In genomic region chr3:137554242-137554641, GRCh38 we compare ENCODE assay signal across 29 cellular contexts.
"Had no signal": no experiment of that assay in that cellular context is flagged by ENCODE, and none has a peak within 500 bp of the region (broad histone marks: within the 10 kb centered on the region; RNA-seq: fewer than 3 reads in every experiment).

No MANE protein-coding gene starts in this region.

- FAIRE-seq: colon, endometrium, endothelial cell of umbilical vein, frontal cortex had no signal

- H3K9me3 ChIP-seq: colonic mucosa, esophagus squamous epithelium, gastrocnemius medialis had no signal

- H3K27me3 ChIP-seq: colonic mucosa, dorsolateral prefrontal cortex, esophagus muscularis mucosa, esophagus squamous epithelium, foreskin keratinocyte, gastrocnemius medialis, gastroesophageal sphincter, heart left ventricle, heart right ventricle had no signal

- H3K27ac ChIP-seq: colonic mucosa, coronary artery, dorsolateral prefrontal cortex, epithelial cell of prostate, esophagus muscularis mucosa, esophagus squamous epithelium, foreskin keratinocyte, gastrocnemius medialis, gastroesophageal sphincter, heart left ventricle, heart right ventricle had no signal

- ATAC-seq: effector memory CD8-positive, alpha-beta T cell; esophagus mucosa; foreskin keratinocyte; gastrocnemius medialis; gastroesophageal sphincter; heart left ventricle; heart right ventricle had no signal

- H3K4me3 ChIP-seq: colonic mucosa, coronary artery, dorsolateral prefrontal cortex, esophagus muscularis mucosa, esophagus squamous epithelium, gastrocnemius medialis, gastroesophageal sphincter, heart left ventricle, heart right ventricle had no signal

- H3K4me1 Mint-ChIP-seq: endodermal cell had no signal

- DNase-seq: colonic mucosa; cortex of kidney; dermis blood vessel endothelial cell; dorsolateral prefrontal cortex; effector CD4-positive, alpha-beta T cell; effector CD8-positive, alpha-beta T cell; effector memory CD4-positive, alpha-beta T cell; effector memory CD8-positive, alpha-beta T cell; endodermal cell; erythroblast; esophagus squamous epithelium; foreskin fibroblast; foreskin keratinocyte; foreskin melanocyte; gastrocnemius medialis; glutamatergic neuron; head of caudate nucleus; heart left ventricle; heart right ventricle had no signal

- H3K4me1 ChIP-seq: colonic mucosa, esophagus muscularis mucosa, esophagus squamous epithelium, foreskin keratinocyte, gastrocnemius medialis, gastroesophageal sphincter, heart left ventricle, heart right ventricle had no signal

- H3K4me3 Mint-ChIP-seq: dendritic cell treated with granulocyte-macrophage colony-stimulating factor and Interleukin-4, amounts not matched to agents 40 ng/mL and 50 ng/mL, for 4 days; effector memory CD8-positive, alpha-beta T cell; endodermal cell had no signal

- H3K36me3 ChIP-seq: colonic mucosa, esophagus muscularis mucosa, esophagus squamous epithelium, gastrocnemius medialis, gastroesophageal sphincter, heart left ventricle, heart right ventricle had no signal

- H3K27ac Mint-ChIP-seq: dendritic cell treated with granulocyte-macrophage colony-stimulating factor and Interleukin-4, amounts not matched to agents 40 ng/mL and 50 ng/mL, for 4 days; effector memory CD8-positive, alpha-beta T cell; endodermal cell had no signal

- H3K27me3 Mint-ChIP-seq: dendritic cell treated with granulocyte-macrophage colony-stimulating factor and Interleukin-4, amounts not matched to agents 40 ng/mL and 50 ng/mL, for 4 days; effector memory CD8-positive, alpha-beta T cell had no signal
